ENCODE assay signal across 17 cellular contexts in genomic region chr3:30737746-30738499, GRCh38.
DNase-seq lines count a peak whose midpoint lies in the region; ATAC-seq and TF ChIP-seq lines count a peak whose summit lies in the region.
"Had no signal": no experiment of that assay in that cellular context is flagged by ENCODE, and none has a peak within 500 bp of the region (broad histone marks: within the 10 kb centered on the region; RNA-seq: fewer than 3 reads in every experiment).

No MANE protein-coding gene starts in this region.

- H3K27me3 ChIP-seq in Panc1 (ENCODE audit: control insufficient read depth, insufficient read depth, low read length) (no peaks in the 10 kb centered on the region), gastrocnemius medialis (no peaks in the 10 kb centered on the region), thyroid gland (no peaks in the 10 kb centered on the region)
- H3K27me3 ChIP-seq: BLaER1 treated with 17β-estradiol and CSF1 and Interleukin-3, amounts not matched to agents 10 nM and 100 nM had no signal

- CTCF ChIA-PET in Panc1 (lab: Charles Lee): no interaction called here

- intact Hi-C loops in Panc1 (cut with micrococcal nuclease; ENCODE audit: unreplicated experiment): no loop called here
- intact Hi-C loops in gastrocnemius medialis (cut with DNase I; ENCODE audit: low total_unique reads): no loop called here
- intact Hi-C loops in thyroid gland (cut with DNase I): no loop called here

- no peak for TF ChIP-seq POLR2A in gastrocnemius medialis (IDR thresholded peaks at IDR 0.05)
- no peak for TF ChIP-seq POLR2A in thyroid gland (IDR thresholded peaks at IDR 0.05)

- in situ Hi-C loops in Panc1 (cut with HindIII; ENCODE audit: low pct_unique_long_range_greater_than_20kb, low sequenced_read_pairs) (no loop called here), gastrocnemius medialis (cut with MboI; ENCODE audit: low sequenced_read_pairs in 4 of 4) (no loop called here)

- H3K4me1 ChIP-seq in Panc1 (ENCODE audit: control insufficient read depth, insufficient read depth, low read length) (no peaks in the 10 kb centered on the region; the same call in 1 of the 2 replicates), gastrocnemius medialis (peaks cover 31 to 57% of the 10 kb centered on the region in 2 donors), thyroid gland (no peaks in the 10 kb centered on the region)

- POLR2A ChIA-PET in Panc1 (lab: Charles Lee): no interaction called here

- no peaks in the 10 kb centered on the region for H3K27me3 Mint-ChIP-seq in activated T-cell treated with anti-CD3 and anti-CD28 coated beads, Interleukin-2, amount 50 U/mL, for 72 hours (ENCODE audit: low read depth)
- no peaks in the 10 kb centered on the region for H3K27me3 Mint-ChIP-seq in activated naive CD8-positive, alpha-beta T cell treated with anti-CD3 and anti-CD28 coated beads, Interleukin-2, amount 50 U/mL, for 24 hours

- peak overlapping the region; percentile 90 for H3K27ac Mint-ChIP-seq in activated T-cell treated with anti-CD3 and anti-CD28 coated beads, Interleukin-2, amount 50 U/mL, for 72 hours
- no peak overlapping the region for H3K27ac Mint-ChIP-seq in activated naive CD8-positive, alpha-beta T cell treated with anti-CD3 and anti-CD28 coated beads, Interleukin-2, amount 50 U/mL, for 24 hours
- H3K27ac Mint-ChIP-seq: CD8-positive, alpha-beta T cell had no signal

- H3K9me3 ChIP-seq in Panc1 (ENCODE audit: control insufficient read depth, insufficient read depth, low read depth, low read length) (no peaks in the 10 kb centered on the region), gastrocnemius medialis (no peaks in the 10 kb centered on the region), thyroid gland (no peaks in the 10 kb centered on the region)

- no TSS peak for BruUV-seq in Panc1 (replicated peaks; lab: Mats Ljungman, UMichigan)

- H3K4me3 ChIP-seq in Panc1 (ENCODE audit: low read depth in 2 of 2, low read length in 2 of 2): no peak overlapping the region
- no peak overlapping the region for H3K4me3 ChIP-seq in gastrocnemius medialis
- no peak overlapping the region for H3K4me3 ChIP-seq in thyroid gland (replicated peaks in 1 of 3)
- H3K4me3 ChIP-seq: BLaER1 treated with 17β-estradiol and CSF1 and Interleukin-3, amounts not matched to agents 10 nM and 100 nM had no signal

- H3K4me3 Mint-ChIP-seq in activated T-cell treated with anti-CD3 and anti-CD28 coated beads, Interleukin-2, amount 50 U/mL, for 72 hours: peak overlapping the region in 1 of 2 donors; percentile 52
- no peak overlapping the region for H3K4me3 Mint-ChIP-seq in activated naive CD8-positive, alpha-beta T cell treated with anti-CD3 and anti-CD28 coated beads, Interleukin-2, amount 50 U/mL, for 24 hours
- H3K4me3 Mint-ChIP-seq: CD8-positive, alpha-beta T cell had no signal

- TF ChIP-seq CTCF in Panc1 (IDR thresholded peaks at IDR 0.05): no peak
- TF ChIP-seq CTCF in gastrocnemius medialis (IDR thresholded peaks at IDR 0.05 in 4 of 5, conservative IDR thresholded peaks at IDR 0.05 in 1 of 5): no peak
- no peak for TF ChIP-seq CTCF in thyroid gland (IDR thresholded peaks at IDR 0.05)

- peak overlapping the region; percentile 15; the same call in 1 of the 2 replicates for H3K27ac ChIP-seq in Panc1 (ENCODE audit: low read length)
- peak overlapping the region in 2 of 4 donors; percentile 9 to 61 for H3K27ac ChIP-seq in gastrocnemius medialis
- H3K27ac ChIP-seq in thyroid gland: no peak overlapping the region
- H3K27ac ChIP-seq: BLaER1 treated with 17β-estradiol and CSF1 and Interleukin-3, amounts not matched to agents 10 nM and 100 nM had no signal

- H3K36me3 Mint-ChIP-seq in activated T-cell treated with anti-CD3 and anti-CD28 coated beads, Interleukin-2, amount 50 U/mL, for 72 hours (ENCODE audit: insufficient read depth in 2 of 2): no peaks in the 10 kb centered on the region
- H3K36me3 Mint-ChIP-seq in activated naive CD8-positive, alpha-beta T cell treated with anti-CD3 and anti-CD28 coated beads, Interleukin-2, amount 50 U/mL, for 24 hours (ENCODE audit: low read depth): no peaks in the 10 kb centered on the region
- H3K36me3 Mint-ChIP-seq: CD8-positive, alpha-beta T cell had no signal

- DNase-seq in activated T-cell treated with anti-CD3 and anti-CD28 coated beads, Interleukin-2, amount 50 U/mL, for 72 hours: no peak
- no peak for DNase-seq in activated T-cell treated with anti-CD3 and anti-CD28 coated beads, Interleukin-2, amount 50 U/mL, for 48 hours
- no peak for DNase-seq in Panc1 (ENCODE audit: low read depth, low spot score)
- DNase-seq in activated naive CD8-positive, alpha-beta T cell treated with anti-CD3 and anti-CD28 coated beads, Interleukin-2, amount 50 U/mL, for 24 hours: no peak
- DNase-seq in gastrocnemius medialis: no peak
- DNase-seq in activated effector memory CD4-positive, alpha-beta T cell treated with Interleukin-2 at 50 U/mL for 16 hours: no peak
- no peak for DNase-seq in thyroid gland
- DNase-seq: Calu3; CD8-positive, alpha-beta T cell; GF-D8; NCI-H1092 treated with DMSO at 0.1 percent for 48 hours; NCI-H2081; NCI-H510A; NCI-H748 treated with DMSO at 0.1 percent for 48 hours; SHP77 had no signal

- H3K36me3 ChIP-seq in Panc1 (ENCODE audit: control insufficient read depth, insufficient read depth, low read length) (no peaks in the 10 kb centered on the region), gastrocnemius medialis (no peaks in the 10 kb centered on the region), thyroid gland (no peaks in the 10 kb centered on the region)
- H3K36me3 ChIP-seq: BLaER1 treated with 17β-estradiol and CSF1 and Interleukin-3, amounts not matched to agents 10 nM and 100 nM had no signal

- WGBS in thyroid gland, 2 donors: 90 to 91% methylated on average over 3 of the region's 3 CpGs

- peaks cover 42% of the 10 kb centered on the region for H3K4me1 Mint-ChIP-seq in activated T-cell treated with anti-CD3 and anti-CD28 coated beads, Interleukin-2, amount 50 U/mL, for 72 hours (ENCODE audit: low read depth)
- peaks cover 36% of the 10 kb centered on the region for H3K4me1 Mint-ChIP-seq in activated naive CD8-positive, alpha-beta T cell treated with anti-CD3 and anti-CD28 coated beads, Interleukin-2, amount 50 U/mL, for 24 hours

- ATAC-seq in activated T-cell treated with anti-CD3 and anti-CD28 coated beads, Interleukin-2, amount 50 U/mL, for 72 hours (replicated peaks in 1 of 2): peak; percentile 71 to 80
- no peak for ATAC-seq in Panc1
- peak; percentile 40 for ATAC-seq in activated naive CD8-positive, alpha-beta T cell treated with anti-CD3 and anti-CD28 coated beads, Interleukin-2, amount 50 U/mL, for 24 hours
- ATAC-seq in gastrocnemius medialis: peak; percentile 55 to 65
- no peak for ATAC-seq in GM21576 (IDR thresholded peaks at IDR 0.05; ENCODE audit: unreplicated experiment)
- ATAC-seq: CD8-positive, alpha-beta T cell had no signal

- no peaks in the 10 kb centered on the region for H3K9me3 Mint-ChIP-seq in activated T-cell treated with anti-CD3 and anti-CD28 coated beads, Interleukin-2, amount 50 U/mL, for 72 hours
- no peaks in the 10 kb centered on the region for H3K9me3 Mint-ChIP-seq in activated naive CD8-positive, alpha-beta T cell treated with anti-CD3 and anti-CD28 coated beads, Interleukin-2, amount 50 U/mL, for 24 hours
- H3K9me3 Mint-ChIP-seq: CD8-positive, alpha-beta T cell had no signal

Comparison
In these comparisons a context has a peak if more than half of its experiments do, and no peak if none do; other contexts are left out.
1. ATAC-seq: peak in activated T-cell treated with anti-CD3 and anti-CD28 coated beads, Interleukin-2, amount 50 U/mL, for 72 hours (2 of 2), activated naive CD8-positive, alpha-beta T cell treated with anti-CD3 and anti-CD28 coated beads, Interleukin-2, amount 50 U/mL, for 24 hours (single experiment) and gastrocnemius medialis (2 of 2); none in Panc1 (single experiment) and GM21576 (single experiment).